In the genomic region with DNA sequence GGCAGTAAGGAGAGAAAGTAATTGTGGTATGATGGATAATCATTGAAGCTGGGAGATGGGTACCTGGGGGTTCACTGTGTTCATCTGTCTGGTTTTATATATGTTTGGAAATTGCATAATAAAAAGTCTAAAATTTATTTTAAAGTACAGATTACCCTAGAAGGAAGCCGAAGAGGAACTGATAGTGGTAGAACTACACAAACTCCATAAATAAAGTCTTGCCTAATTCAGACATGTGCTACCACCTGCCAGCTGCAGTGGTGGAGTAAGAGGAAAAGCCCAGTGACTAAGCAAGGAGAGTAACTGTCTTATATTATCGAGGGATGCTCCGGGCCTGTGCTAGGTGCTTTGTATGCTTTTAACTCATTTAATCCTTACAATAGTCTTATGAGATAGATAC, we compare ENCODE assay signal across 1 cellular context.
TF ChIP-seq lines count a peak whose summit lies in the region.

No MANE protein-coding gene starts in this region.

TF ChIP-seq in K562, 482 proteins besides CTCF, POLR2A, EP300 and RAD21 (continued from another document):
- TF ChIP-seq, protein P1, sequence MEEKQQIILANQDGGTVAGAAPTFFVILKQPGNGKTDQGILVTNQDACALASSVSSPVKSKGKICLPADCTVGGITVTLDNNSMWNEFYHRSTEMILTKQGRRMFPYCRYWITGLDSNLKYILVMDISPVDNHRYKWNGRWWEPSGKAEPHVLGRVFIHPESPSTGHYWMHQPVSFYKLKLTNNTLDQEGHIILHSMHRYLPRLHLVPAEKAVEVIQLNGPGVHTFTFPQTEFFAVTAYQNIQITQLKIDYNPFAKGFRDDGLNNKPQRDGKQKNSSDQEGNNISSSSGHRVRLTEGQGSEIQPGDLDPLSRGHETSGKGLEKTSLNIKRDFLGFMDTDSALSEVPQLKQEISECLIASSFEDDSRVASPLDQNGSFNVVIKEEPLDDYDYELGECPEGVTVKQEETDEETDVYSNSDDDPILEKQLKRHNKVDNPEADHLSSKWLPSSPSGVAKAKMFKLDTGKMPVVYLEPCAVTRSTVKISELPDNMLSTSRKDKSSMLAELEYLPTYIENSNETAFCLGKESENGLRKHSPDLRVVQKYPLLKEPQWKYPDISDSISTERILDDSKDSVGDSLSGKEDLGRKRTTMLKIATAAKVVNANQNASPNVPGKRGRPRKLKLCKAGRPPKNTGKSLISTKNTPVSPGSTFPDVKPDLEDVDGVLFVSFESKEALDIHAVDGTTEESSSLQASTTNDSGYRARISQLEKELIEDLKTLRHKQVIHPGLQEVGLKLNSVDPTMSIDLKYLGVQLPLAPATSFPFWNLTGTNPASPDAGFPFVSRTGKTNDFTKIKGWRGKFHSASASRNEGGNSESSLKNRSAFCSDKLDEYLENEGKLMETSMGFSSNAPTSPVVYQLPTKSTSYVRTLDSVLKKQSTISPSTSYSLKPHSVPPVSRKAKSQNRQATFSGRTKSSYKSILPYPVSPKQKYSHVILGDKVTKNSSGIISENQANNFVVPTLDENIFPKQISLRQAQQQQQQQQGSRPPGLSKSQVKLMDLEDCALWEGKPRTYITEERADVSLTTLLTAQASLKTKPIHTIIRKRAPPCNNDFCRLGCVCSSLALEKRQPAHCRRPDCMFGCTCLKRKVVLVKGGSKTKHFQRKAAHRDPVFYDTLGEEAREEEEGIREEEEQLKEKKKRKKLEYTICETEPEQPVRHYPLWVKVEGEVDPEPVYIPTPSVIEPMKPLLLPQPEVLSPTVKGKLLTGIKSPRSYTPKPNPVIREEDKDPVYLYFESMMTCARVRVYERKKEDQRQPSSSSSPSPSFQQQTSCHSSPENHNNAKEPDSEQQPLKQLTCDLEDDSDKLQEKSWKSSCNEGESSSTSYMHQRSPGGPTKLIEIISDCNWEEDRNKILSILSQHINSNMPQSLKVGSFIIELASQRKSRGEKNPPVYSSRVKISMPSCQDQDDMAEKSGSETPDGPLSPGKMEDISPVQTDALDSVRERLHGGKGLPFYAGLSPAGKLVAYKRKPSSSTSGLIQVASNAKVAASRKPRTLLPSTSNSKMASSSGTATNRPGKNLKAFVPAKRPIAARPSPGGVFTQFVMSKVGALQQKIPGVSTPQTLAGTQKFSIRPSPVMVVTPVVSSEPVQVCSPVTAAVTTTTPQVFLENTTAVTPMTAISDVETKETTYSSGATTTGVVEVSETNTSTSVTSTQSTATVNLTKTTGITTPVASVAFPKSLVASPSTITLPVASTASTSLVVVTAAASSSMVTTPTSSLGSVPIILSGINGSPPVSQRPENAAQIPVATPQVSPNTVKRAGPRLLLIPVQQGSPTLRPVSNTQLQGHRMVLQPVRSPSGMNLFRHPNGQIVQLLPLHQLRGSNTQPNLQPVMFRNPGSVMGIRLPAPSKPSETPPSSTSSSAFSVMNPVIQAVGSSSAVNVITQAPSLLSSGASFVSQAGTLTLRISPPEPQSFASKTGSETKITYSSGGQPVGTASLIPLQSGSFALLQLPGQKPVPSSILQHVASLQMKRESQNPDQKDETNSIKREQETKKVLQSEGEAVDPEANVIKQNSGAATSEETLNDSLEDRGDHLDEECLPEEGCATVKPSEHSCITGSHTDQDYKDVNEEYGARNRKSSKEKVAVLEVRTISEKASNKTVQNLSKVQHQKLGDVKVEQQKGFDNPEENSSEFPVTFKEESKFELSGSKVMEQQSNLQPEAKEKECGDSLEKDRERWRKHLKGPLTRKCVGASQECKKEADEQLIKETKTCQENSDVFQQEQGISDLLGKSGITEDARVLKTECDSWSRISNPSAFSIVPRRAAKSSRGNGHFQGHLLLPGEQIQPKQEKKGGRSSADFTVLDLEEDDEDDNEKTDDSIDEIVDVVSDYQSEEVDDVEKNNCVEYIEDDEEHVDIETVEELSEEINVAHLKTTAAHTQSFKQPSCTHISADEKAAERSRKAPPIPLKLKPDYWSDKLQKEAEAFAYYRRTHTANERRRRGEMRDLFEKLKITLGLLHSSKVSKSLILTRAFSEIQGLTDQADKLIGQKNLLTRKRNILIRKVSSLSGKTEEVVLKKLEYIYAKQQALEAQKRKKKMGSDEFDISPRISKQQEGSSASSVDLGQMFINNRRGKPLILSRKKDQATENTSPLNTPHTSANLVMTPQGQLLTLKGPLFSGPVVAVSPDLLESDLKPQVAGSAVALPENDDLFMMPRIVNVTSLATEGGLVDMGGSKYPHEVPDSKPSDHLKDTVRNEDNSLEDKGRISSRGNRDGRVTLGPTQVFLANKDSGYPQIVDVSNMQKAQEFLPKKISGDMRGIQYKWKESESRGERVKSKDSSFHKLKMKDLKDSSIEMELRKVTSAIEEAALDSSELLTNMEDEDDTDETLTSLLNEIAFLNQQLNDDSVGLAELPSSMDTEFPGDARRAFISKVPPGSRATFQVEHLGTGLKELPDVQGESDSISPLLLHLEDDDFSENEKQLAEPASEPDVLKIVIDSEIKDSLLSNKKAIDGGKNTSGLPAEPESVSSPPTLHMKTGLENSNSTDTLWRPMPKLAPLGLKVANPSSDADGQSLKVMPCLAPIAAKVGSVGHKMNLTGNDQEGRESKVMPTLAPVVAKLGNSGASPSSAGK (IDR thresholded peaks at IDR 0.05), result 0 out of 2 replicates have a peak, but pooled peaks have one; percentile 23
- no peak for TF ChIP-seq ZNF3 (CRISPR knock-in tag; IDR thresholded peaks at IDR 0.05)
- TF ChIP-seq, protein P2, sequence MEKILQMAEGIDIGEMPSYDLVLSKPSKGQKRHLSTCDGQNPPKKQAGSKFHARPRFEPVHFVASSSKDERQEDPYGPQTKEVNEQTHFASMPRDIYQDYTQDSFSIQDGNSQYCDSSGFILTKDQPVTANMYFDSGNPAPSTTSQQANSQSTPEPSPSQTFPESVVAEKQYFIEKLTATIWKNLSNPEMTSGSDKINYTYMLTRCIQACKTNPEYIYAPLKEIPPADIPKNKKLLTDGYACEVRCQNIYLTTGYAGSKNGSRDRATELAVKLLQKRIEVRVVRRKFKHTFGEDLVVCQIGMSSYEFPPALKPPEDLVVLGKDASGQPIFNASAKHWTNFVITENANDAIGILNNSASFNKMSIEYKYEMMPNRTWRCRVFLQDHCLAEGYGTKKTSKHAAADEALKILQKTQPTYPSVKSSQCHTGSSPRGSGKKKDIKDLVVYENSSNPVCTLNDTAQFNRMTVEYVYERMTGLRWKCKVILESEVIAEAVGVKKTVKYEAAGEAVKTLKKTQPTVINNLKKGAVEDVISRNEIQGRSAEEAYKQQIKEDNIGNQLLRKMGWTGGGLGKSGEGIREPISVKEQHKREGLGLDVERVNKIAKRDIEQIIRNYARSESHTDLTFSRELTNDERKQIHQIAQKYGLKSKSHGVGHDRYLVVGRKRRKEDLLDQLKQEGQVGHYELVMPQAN (IDR thresholded peaks at IDR 0.05; ENCODE audit: borderline replicate concordance), result no peak
- TF ChIP-seq SMAD3 (CRISPR knock-in tag; conservative IDR thresholded peaks at IDR 0.05), result no peak
- TF ChIP-seq, protein P3, sequence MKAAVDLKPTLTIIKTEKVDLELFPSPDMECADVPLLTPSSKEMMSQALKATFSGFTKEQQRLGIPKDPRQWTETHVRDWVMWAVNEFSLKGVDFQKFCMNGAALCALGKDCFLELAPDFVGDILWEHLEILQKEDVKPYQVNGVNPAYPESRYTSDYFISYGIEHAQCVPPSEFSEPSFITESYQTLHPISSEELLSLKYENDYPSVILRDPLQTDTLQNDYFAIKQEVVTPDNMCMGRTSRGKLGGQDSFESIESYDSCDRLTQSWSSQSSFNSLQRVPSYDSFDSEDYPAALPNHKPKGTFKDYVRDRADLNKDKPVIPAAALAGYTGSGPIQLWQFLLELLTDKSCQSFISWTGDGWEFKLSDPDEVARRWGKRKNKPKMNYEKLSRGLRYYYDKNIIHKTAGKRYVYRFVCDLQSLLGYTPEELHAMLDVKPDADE (conservative IDR thresholded peaks at IDR 0.05; ENCODE audit: control insufficient read depth, low read depth, low read length), result no peak
- TF ChIP-seq MEIS2 (IDR thresholded peaks at IDR 0.05; ENCODE audit: partially characterized antibody), result peak; percentile 42
- TF ChIP-seq CEBPG (CRISPR knock-in tag; IDR thresholded peaks at IDR 0.05), result no peak
- peak in 1 of 2 experiments; percentile 70; a peak in 2 of 4 replicates for TF ChIP-seq CEBPG (tag; conservative IDR thresholded peaks at IDR 0.05 in 1 of 2, IDR thresholded peaks at IDR 0.05 in 1 of 2)
- no peak for TF ChIP-seq MTA3 (IDR thresholded peaks at IDR 0.05; ENCODE audit: borderline replicate concordance)
- peak; percentile 65 for TF ChIP-seq CEBPB (tag; IDR thresholded peaks at IDR 0.05)
- TF ChIP-seq ZC3H8 (IDR thresholded peaks at IDR 0.05), result no peak
- TF ChIP-seq, protein P4, sequence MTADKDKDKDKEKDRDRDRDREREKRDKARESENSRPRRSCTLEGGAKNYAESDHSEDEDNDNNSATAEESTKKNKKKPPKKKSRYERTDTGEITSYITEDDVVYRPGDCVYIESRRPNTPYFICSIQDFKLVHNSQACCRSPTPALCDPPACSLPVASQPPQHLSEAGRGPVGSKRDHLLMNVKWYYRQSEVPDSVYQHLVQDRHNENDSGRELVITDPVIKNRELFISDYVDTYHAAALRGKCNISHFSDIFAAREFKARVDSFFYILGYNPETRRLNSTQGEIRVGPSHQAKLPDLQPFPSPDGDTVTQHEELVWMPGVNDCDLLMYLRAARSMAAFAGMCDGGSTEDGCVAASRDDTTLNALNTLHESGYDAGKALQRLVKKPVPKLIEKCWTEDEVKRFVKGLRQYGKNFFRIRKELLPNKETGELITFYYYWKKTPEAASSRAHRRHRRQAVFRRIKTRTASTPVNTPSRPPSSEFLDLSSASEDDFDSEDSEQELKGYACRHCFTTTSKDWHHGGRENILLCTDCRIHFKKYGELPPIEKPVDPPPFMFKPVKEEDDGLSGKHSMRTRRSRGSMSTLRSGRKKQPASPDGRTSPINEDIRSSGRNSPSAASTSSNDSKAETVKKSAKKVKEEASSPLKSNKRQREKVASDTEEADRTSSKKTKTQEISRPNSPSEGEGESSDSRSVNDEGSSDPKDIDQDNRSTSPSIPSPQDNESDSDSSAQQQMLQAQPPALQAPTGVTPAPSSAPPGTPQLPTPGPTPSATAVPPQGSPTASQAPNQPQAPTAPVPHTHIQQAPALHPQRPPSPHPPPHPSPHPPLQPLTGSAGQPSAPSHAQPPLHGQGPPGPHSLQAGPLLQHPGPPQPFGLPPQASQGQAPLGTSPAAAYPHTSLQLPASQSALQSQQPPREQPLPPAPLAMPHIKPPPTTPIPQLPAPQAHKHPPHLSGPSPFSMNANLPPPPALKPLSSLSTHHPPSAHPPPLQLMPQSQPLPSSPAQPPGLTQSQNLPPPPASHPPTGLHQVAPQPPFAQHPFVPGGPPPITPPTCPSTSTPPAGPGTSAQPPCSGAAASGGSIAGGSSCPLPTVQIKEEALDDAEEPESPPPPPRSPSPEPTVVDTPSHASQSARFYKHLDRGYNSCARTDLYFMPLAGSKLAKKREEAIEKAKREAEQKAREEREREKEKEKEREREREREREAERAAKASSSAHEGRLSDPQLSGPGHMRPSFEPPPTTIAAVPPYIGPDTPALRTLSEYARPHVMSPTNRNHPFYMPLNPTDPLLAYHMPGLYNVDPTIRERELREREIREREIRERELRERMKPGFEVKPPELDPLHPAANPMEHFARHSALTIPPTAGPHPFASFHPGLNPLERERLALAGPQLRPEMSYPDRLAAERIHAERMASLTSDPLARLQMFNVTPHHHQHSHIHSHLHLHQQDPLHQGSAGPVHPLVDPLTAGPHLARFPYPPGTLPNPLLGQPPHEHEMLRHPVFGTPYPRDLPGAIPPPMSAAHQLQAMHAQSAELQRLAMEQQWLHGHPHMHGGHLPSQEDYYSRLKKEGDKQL (CRISPR knock-in tag; IDR thresholded peaks at IDR 0.05; ENCODE audit: borderline replicate concordance), result no peak
- TF ChIP-seq MYNN (IDR thresholded peaks at IDR 0.05), result no peak
- no peak for TF ChIP-seq MYNN (CRISPR knock-in tag; IDR thresholded peaks at IDR 0.05)
- TF ChIP-seq, protein P5, sequence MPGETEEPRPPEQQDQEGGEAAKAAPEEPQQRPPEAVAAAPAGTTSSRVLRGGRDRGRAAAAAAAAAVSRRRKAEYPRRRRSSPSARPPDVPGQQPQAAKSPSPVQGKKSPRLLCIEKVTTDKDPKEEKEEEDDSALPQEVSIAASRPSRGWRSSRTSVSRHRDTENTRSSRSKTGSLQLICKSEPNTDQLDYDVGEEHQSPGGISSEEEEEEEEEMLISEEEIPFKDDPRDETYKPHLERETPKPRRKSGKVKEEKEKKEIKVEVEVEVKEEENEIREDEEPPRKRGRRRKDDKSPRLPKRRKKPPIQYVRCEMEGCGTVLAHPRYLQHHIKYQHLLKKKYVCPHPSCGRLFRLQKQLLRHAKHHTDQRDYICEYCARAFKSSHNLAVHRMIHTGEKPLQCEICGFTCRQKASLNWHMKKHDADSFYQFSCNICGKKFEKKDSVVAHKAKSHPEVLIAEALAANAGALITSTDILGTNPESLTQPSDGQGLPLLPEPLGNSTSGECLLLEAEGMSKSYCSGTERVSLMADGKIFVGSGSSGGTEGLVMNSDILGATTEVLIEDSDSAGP (CRISPR knock-in tag; IDR thresholded peaks at IDR 0.05), result no peak
- peak; percentile 44; the same call in 1 of the 2 replicates for TF ChIP-seq NFE2 (IDR thresholded peaks at IDR 0.05; ENCODE audit: low read depth)
